2 cellular contexts compared by ENCODE assay signal in the genomic region with DNA sequence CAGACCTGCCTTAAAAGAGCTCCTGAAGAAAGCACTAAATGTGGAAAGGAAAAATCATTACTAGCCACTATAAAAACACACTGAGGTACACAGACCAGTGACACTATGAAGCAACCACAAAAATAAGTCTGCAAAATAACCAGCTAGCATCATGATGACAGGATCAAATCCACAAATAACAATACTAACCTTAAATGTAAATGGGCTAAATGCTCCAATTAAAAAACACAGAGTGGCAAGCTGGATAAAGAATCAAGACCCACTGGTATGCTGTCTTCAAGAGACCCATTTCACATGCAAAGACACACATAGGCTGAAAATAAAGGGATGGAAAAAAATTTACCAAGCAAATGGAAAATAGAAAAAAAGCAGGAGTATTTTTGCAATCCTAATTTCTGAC.
DNase-seq lines count a peak whose midpoint lies in the region; ATAC-seq, FAIRE-seq and TF ChIP-seq lines count a peak whose summit lies in the region.
"Not testable (repeated sequence)": the region's sequence is repeated elsewhere in the genome, so short reads cannot be mapped to it uniquely, and the experiment has no call there.

No MANE protein-coding gene starts in this region.

- peaks cover 15% of the 10 kb centered on the region; the same call in 1 of the 3 replicates for H3K9me3 ChIP-seq in A549
- not testable (repeated sequence) for H3K9me3 ChIP-seq in HEK293 (ENCODE audit: control insufficient read depth, insufficient read depth, low read depth, low read length)

- TF ChIP-seq POLR2A in A549 (IDR thresholded peaks at IDR 0.05; ENCODE audit: low read length), result not testable (repeated sequence)

- POLR2A ChIA-PET in A549 (lab: Yijun Ruan, JAX); HEK293 (lab: Yijun Ruan, JAX): not testable (repeated sequence)

- TF ChIP-seq RAD21 in A549 (conservative IDR thresholded peaks at IDR 0.05 in 1 of 2, IDR thresholded peaks at IDR 0.05 in 1 of 2), result not testable (repeated sequence)

- ATAC-seq in A549, result not testable (repeated sequence)

- H3K4me2 ChIP-seq in A549, result not testable (repeated sequence)

- not testable (repeated sequence) for TF ChIP-seq CTCF in A549 (IDR thresholded peaks at IDR 0.05); HEK293 (tag by site-specific recombination; IDR thresholded peaks at IDR 0.05)

- H3K36me3 ChIP-seq in HEK293 (ENCODE audit: control insufficient read depth in 2 of 2, insufficient read depth in 1 of 2, low read length in 2 of 2), result not testable (repeated sequence)

- not testable (repeated sequence) for DNase-seq in A549 (ENCODE audit: low read depth in 1 of 2, low spot score in 1 of 2)

- not testable (repeated sequence) for TF ChIP-seq EP300 in A549 (IDR thresholded peaks at IDR 0.05)

- peak; percentile 13 for FAIRE-seq in A549 (lab: Jason Lieb, UNC)

- H3K4me1 ChIP-seq in A549; HEK293 (ENCODE audit: control insufficient read depth, insufficient read depth, low read length): not testable (repeated sequence)

- H3K4me3 ChIP-seq in A549; HEK293 (ENCODE audit: low read depth, low read length): not testable (repeated sequence)

- CTCF ChIA-PET in A549 (lab: Yijun Ruan, JAX), result interaction anchor here (0.8 to 1.0 kb wide), 2 partner anchors 185 to 211 kb away, joined by 3 read pairs; no protein-coding TSS in a partner anchor
- CTCF ChIA-PET in HEK293 (lab: Yijun Ruan, JAX), result interaction anchor here (0.6 kb wide), 1 partner anchor 843 kb away, joined by 3 read pairs; no protein-coding TSS in a partner anchor

- H3K27ac ChIP-seq in A549; HEK293 (ENCODE audit: extremely low read depth, low read depth, low read length): not testable (repeated sequence)

TF ChIP-seq in HEK293, 187 proteins besides CTCF, POLR2A, EP300 and RAD21:
- peak; percentile 88 for TF ChIP-seq ZNF529 (tag by site-specific recombination; IDR thresholded peaks at IDR 0.05; ENCODE audit: insufficient replicate concordance)
- TF ChIP-seq ZNF558 (tag by site-specific recombination; IDR thresholded peaks at IDR 0.05), result peak; percentile 93
- peak; percentile 88 for TF ChIP-seq SETDB1 (IDR thresholded peaks at IDR 0.05; ENCODE audit: insufficient read length, low read length)
